Comparison of ENCODE assay signal across 2 cellular contexts in the genomic region with DNA sequence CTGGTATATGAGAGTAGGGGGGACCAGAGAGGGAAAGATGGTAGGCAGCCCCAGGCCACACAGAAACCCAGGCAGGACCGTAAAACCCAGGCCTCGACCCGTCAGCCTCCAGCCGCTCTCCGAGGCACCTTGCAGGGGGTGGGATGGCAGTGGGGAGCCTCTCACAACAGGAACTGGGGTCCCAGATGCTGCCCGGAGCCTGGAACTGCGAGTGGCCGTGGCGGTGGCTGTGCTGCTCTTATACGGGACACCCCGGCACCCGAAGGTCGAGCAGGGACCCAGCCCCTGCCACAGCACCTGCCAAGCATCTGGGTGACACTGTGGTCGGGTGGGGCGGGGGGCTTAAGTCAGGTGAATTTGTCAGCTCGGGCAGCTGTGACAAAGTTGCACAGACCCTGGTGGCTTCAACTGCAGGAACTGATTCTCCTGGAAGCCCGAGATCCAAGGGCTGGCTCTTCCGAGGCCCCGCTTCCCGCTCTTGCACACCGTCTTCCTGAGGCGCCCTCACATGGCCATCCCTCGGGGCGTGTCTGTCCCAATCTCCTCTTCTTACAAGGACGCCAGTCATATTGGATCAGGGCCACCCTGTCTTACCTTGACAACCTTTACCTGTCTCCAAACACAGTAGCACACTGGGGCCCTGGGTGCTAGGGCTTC.
TF ChIP-seq lines count a peak whose summit lies in the region.

No MANE protein-coding gene starts in this region.

TF ChIP-seq in SK-N-SH, 30 proteins besides CTCF, POLR2A, EP300 and RAD21 (continued from another document):
- TF ChIP-seq, protein P1, sequence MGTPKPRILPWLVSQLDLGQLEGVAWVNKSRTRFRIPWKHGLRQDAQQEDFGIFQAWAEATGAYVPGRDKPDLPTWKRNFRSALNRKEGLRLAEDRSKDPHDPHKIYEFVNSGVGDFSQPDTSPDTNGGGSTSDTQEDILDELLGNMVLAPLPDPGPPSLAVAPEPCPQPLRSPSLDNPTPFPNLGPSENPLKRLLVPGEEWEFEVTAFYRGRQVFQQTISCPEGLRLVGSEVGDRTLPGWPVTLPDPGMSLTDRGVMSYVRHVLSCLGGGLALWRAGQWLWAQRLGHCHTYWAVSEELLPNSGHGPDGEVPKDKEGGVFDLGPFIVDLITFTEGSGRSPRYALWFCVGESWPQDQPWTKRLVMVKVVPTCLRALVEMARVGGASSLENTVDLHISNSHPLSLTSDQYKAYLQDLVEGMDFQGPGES (IDR thresholded peaks at IDR 0.05; ENCODE audit: low read depth, low read length), result no peak
- no peak for TF ChIP-seq RXRA (IDR thresholded peaks at IDR 0.05; ENCODE audit: borderline replicate concordance, low read depth)
- TF ChIP-seq FOXM1 (IDR thresholded peaks at IDR 0.05; ENCODE audit: low read depth), result no peak
- no peak for TF ChIP-seq CHD2 (IDR thresholded peaks at IDR 0.05; ENCODE audit: low read length, partially characterized antibody)
- TF ChIP-seq TCF12 (IDR thresholded peaks at IDR 0.05), result no peak
- no peak for TF ChIP-seq SIN3A (IDR thresholded peaks at IDR 0.05; ENCODE audit: borderline replicate concordance, low read depth, low read length)
- no peak for TF ChIP-seq NRF1 (IDR thresholded peaks at IDR 0.05; ENCODE audit: low read depth, low read length)
- TF ChIP-seq TAF1 (IDR thresholded peaks at IDR 0.05; ENCODE audit: borderline replicate concordance, low read depth, low read length), result no peak
- no peak for TF ChIP-seq ELF1 (IDR thresholded peaks at IDR 0.05)
- TF ChIP-seq RFX5 (IDR thresholded peaks at IDR 0.05; ENCODE audit: low read length), result no peak

TF ChIP-seq in SK-N-SH treated with all-trans-retinoic acid at 6 μM for 48 hours, 23 proteins besides CTCF, POLR2A, EP300 and RAD21 (continued from another document):
- TF ChIP-seq PPARA (CRISPR knock-in tag; IDR thresholded peaks at IDR 0.05; ENCODE audit: borderline replicate concordance), result no peak
- TF ChIP-seq TOX (CRISPR knock-in tag; IDR thresholded peaks at IDR 0.05; ENCODE audit: borderline replicate concordance), result no peak
- TF ChIP-seq GLIS3 (CRISPR knock-in tag; IDR thresholded peaks at IDR 0.05), result no peak
- TF ChIP-seq ZNF8 (CRISPR knock-in tag; IDR thresholded peaks at IDR 0.05), result no peak
- no peak for TF ChIP-seq ZFP3 (CRISPR knock-in tag; IDR thresholded peaks at IDR 0.05)
- TF ChIP-seq ESRRG (CRISPR knock-in tag; IDR thresholded peaks at IDR 0.05), result no peak
